7 cellular contexts compared by ENCODE assay signal in the genomic region with DNA sequence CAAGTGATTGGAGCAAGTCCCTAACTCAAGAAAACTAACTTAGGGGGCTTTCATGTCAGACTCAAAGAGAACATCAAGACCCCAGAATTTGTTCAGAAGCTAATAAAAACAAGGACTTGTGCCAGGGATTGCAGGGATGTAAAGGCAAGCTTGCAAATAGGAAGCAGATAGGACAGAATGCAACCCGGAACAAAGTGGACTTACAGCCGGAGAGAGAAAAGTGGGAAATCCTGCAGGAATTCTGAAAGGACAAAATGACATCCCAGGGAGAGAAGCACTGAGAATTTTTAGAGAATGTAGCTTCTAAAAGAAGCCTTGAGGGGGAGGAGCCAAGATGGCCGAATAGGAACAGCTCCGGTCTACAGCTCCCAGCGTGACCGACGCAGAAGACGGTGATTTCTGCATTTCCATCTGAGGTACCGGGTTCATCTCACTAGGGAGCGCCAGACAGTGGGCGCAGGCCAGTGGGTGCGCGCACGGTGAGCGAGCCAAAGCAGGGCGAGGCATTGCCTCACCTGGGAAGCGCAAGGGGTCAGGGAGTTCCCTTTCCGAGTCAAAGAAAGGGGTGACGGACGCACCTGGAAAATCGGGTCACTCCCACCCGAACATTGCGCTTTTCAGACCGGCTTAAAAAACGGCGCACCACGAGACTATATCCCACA.
DNase-seq lines count a peak whose midpoint lies in the region; TF ChIP-seq lines count a peak whose summit lies in the region.
"Not testable (repeated sequence)": the region's sequence is repeated elsewhere in the genome, so short reads cannot be mapped to it uniquely, and the experiment has no call there.

No MANE protein-coding gene starts in this region.

- not testable (repeated sequence) for H3K4me1 ChIP-seq in ES-I3 (ENCODE audit: insufficient read depth, low read length); HUES6 (ENCODE audit: control insufficient read depth, insufficient read depth, low read length)

- DNase-seq in NCI-H510A treated with DMSO at 0.1 percent for 48 hours (lab: John Stamatoyannopoulos, UW) (peak; percentile 42), SHP77 (lab: John Stamatoyannopoulos, UW) (peak; percentile 19 to 50)
- DNase-seq in chondrocyte (ENCODE audit: low spot score); osteocyte (ENCODE audit: extremely low spot score, unreplicated experiment): not testable (repeated sequence)

- H3K27me3 ChIP-seq in HUES6 (ENCODE audit: control insufficient read depth, insufficient read depth, low read length): not testable (repeated sequence)

- not testable (repeated sequence) for TF ChIP-seq CTCF in chondrocyte (IDR thresholded peaks at IDR 0.05); osteocyte (IDR thresholded peaks at IDR 0.05)

- H3K36me3 ChIP-seq in ES-I3 (ENCODE audit: insufficient read depth, low read length); HUES6 (ENCODE audit: control insufficient read depth, insufficient read depth, low read length): not testable (repeated sequence)

- H3K4me3 Mint-ChIP-seq in chondrocyte (ENCODE audit: unreplicated experiment) (peak overlapping the region; percentile 29), osteocyte (ENCODE audit: unreplicated experiment) (peak overlapping the region; percentile 32)

- not testable (repeated sequence) for H3K27me3 Mint-ChIP-seq in chondrocyte (ENCODE audit: low read depth); osteocyte (ENCODE audit: unreplicated experiment)

- H3K9ac ChIP-seq in ES-I3 (ENCODE audit: low read depth, low read length) (peak overlapping the region; percentile 33; the same call in 1 of the 2 replicates), HUES6 (ENCODE audit: low read length) (peak overlapping the region; percentile 9)

- H3K4me3 ChIP-seq in HUES6 (ENCODE audit: low read depth, low read length): peak overlapping the region; percentile 42
- peak overlapping the region; percentile 9; the same call in 1 of the 2 replicates for H3K4me3 ChIP-seq in iPS-18c (ENCODE audit: insufficient read depth, low read depth, low read length)

- H3K4me1 Mint-ChIP-seq in chondrocyte (ENCODE audit: low read depth); osteocyte (ENCODE audit: unreplicated experiment): not testable (repeated sequence)

- H3K9me3 Mint-ChIP-seq in chondrocyte (ENCODE audit: low read depth); osteocyte (ENCODE audit: unreplicated experiment): not testable (repeated sequence)

- not testable (repeated sequence) for H3K27ac ChIP-seq in HUES6 (ENCODE audit: low read depth, low read length)

- not testable (repeated sequence) for H3K36me3 Mint-ChIP-seq in chondrocyte (ENCODE audit: low read depth); osteocyte (ENCODE audit: unreplicated experiment)

- not testable (repeated sequence) for H3K9me3 ChIP-seq in ES-I3 (ENCODE audit: control insufficient read depth, insufficient read depth, low read length); HUES6 (ENCODE audit: control insufficient read depth, insufficient read depth, low read depth, low read length); iPS-18c (ENCODE audit: control insufficient read depth, insufficient read depth, low read length)

- not testable (repeated sequence) for H3K27ac Mint-ChIP-seq in chondrocyte (ENCODE audit: unreplicated experiment); osteocyte (ENCODE audit: unreplicated experiment)
